In genomic region chr2:241900251-241901017, GRCh38 we compare ENCODE assay signal across 22 cellular contexts. TPM values are rescaled to one million over a fixed set of nuclear protein-coding genes. Genes with fewer than 3 reads are reported as not detected.
DNase-seq lines count a peak whose midpoint lies in the region; ATAC-seq lines count a peak whose summit lies in the region.
"Had no signal": no experiment of that assay in that cellular context is flagged by ENCODE, and none has a peak within 500 bp of the region (broad histone marks: within the 10 kb centered on the region; RNA-seq: fewer than 3 reads in every experiment).

No MANE protein-coding gene starts in this region.

- no peak overlapping the region for H3K4me3 ChIP-seq in BLaER1 treated with 17β-estradiol and CSF1 and Interleukin-3, amounts not matched to agents 10 nM and 100 nM
- H3K4me3 ChIP-seq in HUES6 (ENCODE audit: low read depth, low read length), result no peak overlapping the region
- H3K4me3 ChIP-seq: K562, testis had no signal

- H3K4me1 ChIP-seq in BLaER1 treated with 17β-estradiol and CSF1 and Interleukin-3, amounts not matched to agents 10 nM and 100 nM, result peaks cover 34 to 93% (median 84%) of the 10 kb centered on the region in 10 experiments
- H3K4me1 ChIP-seq in HUES6 (ENCODE audit: control insufficient read depth, insufficient read depth, low read length), result peaks cover 42% of the 10 kb centered on the region

- peak overlapping the region in 3 of 11 experiments; percentile 29 to 34 (median 32); a peak in 4 of 22 replicates for H3K27ac ChIP-seq in BLaER1 treated with 17β-estradiol and CSF1 and Interleukin-3, amounts not matched to agents 10 nM and 100 nM
- H3K27ac ChIP-seq in HUES6 (ENCODE audit: low read depth, low read length), result no peak overlapping the region

- intact Hi-C loops in left cardiac atrium (cut with DNase I) (no loop called here), posterior vena cava (cut with DNase I) (no loop called here)

- H3K9me3 ChIP-seq in BLaER1 treated with 17β-estradiol and CSF1 and Interleukin-3, amounts not matched to agents 10 nM and 100 nM (replicated peaks in 1 of 11), result no peaks in the 10 kb centered on the region
- H3K9me3 ChIP-seq in HUES6 (ENCODE audit: control insufficient read depth, insufficient read depth, low read depth, low read length), result no peaks in the 10 kb centered on the region
- H3K9me3 ChIP-seq: SK-N-SH, testis had no signal

- H3K4me2 ChIP-seq in BLaER1 treated with 17β-estradiol and CSF1 and Interleukin-3, amounts not matched to agents 10 nM and 100 nM, result peak overlapping the region in 9 of 11 experiments; percentile 69 to 89 (median 81); a peak in 17 of 22 replicates
- H3K4me2 ChIP-seq: SK-N-SH had no signal

- peaks cover 0 to 25% (median 3%) of the 10 kb centered on the region in 11 experiments; a peak in 6 of 22 replicates for H3K36me3 ChIP-seq in BLaER1 treated with 17β-estradiol and CSF1 and Interleukin-3, amounts not matched to agents 10 nM and 100 nM
- no peaks in the 10 kb centered on the region for H3K36me3 ChIP-seq in HUES6 (ENCODE audit: control insufficient read depth, insufficient read depth, low read length)

- peak overlapping the region in 4 of 11 experiments; percentile 42 to 52 (median 46); a peak in 5 of 22 replicates for H3K9ac ChIP-seq in BLaER1 treated with 17β-estradiol and CSF1 and Interleukin-3, amounts not matched to agents 10 nM and 100 nM
- H3K9ac ChIP-seq in HUES6 (ENCODE audit: low read length), result peak overlapping the region; percentile 29
- H3K9ac ChIP-seq: SK-N-SH had no signal

- no peak for DNase-seq in left cardiac atrium
- peak; percentile 59 for DNase-seq in posterior vena cava (ENCODE audit: low spot score)
- no peak for DNase-seq in stimulated activated naive CD4-positive, alpha-beta T cell treated with Interleukin-2 at 50 U/mL for 16 hours (lab: John Stamatoyannopoulos, UW)
- DNase-seq in NCI-H2171 treated with DMSO at 0.1 percent for 48 hours (lab: John Stamatoyannopoulos, UW), result no peak
- DNase-seq in NCI-H226, result no peak
- DNase-seq: activated CD4-positive, alpha-beta T cell treated with anti-CD3 and anti-CD28 coated beads for 48 hours; activated naive CD4-positive, alpha-beta T cell treated with anti-CD3 and anti-CD28 coated beads, Interleukin-2, amount 10 ng/mL, durations not matched to agents 7 days and 5 days; AML-193; erythroblast; GF-D8; NCI-H1092; NCI-H2081 treated with DMSO at 0.1 percent for 48 hours; NCI-H526 treated with DMSO at 0.1 percent for 48 hours; SK-N-SH; stimulated activated CD4-positive, alpha-beta T cell treated with anti-CD3 and anti-CD28 coated beads, Interleukin-4, amount 100 ng/mL, for 24 hours had no signal

- peaks cover 0 to 23% (median 0%) of the 10 kb centered on the region in 11 experiments; a peak in 5 of 22 replicates for H3K27me3 ChIP-seq in BLaER1 treated with 17β-estradiol and CSF1 and Interleukin-3, amounts not matched to agents 10 nM and 100 nM
- H3K27me3 ChIP-seq in HUES6 (ENCODE audit: control insufficient read depth, insufficient read depth, low read length), result no peaks in the 10 kb centered on the region
- H3K27me3 ChIP-seq: testis had no signal

- peak; percentile 30 to 34 for ATAC-seq in left cardiac atrium
- ATAC-seq in GM21526 (IDR thresholded peaks at IDR 0.05; ENCODE audit: low FRiP score, unreplicated experiment), result no peak
- ATAC-seq: K562 had no signal

- peaks cover 0 to 93% (median 85%) of the 10 kb centered on the region in 11 experiments; a peak in 20 of 22 replicates for H4K20me1 ChIP-seq in BLaER1 treated with 17β-estradiol and CSF1 and Interleukin-3, amounts not matched to agents 10 nM and 100 nM

RNA-seq across cellular contexts. Expression of gene RTP5, which starts 30.9 kb away (rescaled TPM):
- under 1 TPM in 1 of 2 donors, not detected in 1; 0.12 TPM for total RNA-seq in left cardiac atrium
- total RNA-seq in posterior vena cava, result under 1 TPM in 1 of 2 donors, not detected in 1; 0.10 TPM
- total RNA-seq: glomerular endothelial cell, K562, OCI-LY7 had no signal

RNA-seq across cellular contexts. Expression of gene PDCD1, which starts 41.7 kb away (rescaled TPM):
- total RNA-seq in left cardiac atrium (1 to 10 TPM; 1.2 to 1.5 TPM), posterior vena cava (under 1 TPM in 1 of 2 donors, not detected in 1; 0.38 TPM)
- total RNA-seq: glomerular endothelial cell, OCI-LY7 had no signal
